16 cellular contexts compared by ENCODE assay signal in the genomic region with DNA sequence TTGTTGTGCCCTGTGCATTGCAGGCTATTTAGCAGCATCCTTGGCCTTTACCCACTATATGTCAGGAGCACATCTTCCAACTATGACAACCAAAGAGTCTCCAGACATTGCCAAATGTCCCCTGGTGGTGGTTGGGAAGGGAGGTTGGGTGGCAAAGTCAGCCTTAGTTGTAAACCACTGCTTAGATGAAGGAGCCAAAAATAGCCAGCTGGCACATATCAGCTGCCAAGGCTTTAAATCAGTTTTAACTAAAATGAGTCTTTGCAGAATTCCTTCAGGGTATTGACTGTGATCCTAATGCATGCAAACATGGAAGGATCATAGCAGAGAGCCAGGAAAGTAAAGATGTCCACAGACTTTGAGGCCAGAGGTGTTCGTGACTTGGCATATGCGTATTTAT.
DNase-seq lines count a peak whose midpoint lies in the region; ATAC-seq and TF ChIP-seq lines count a peak whose summit lies in the region.
"Had no signal": no experiment of that assay in that cellular context is flagged by ENCODE, and none has a peak within 500 bp of the region (broad histone marks: within the 10 kb centered on the region; RNA-seq: fewer than 3 reads in every experiment).

No MANE protein-coding gene starts in this region.

- H3K27me3 ChIP-seq in KMS-11 (ENCODE audit: insufficient read depth, low read depth) = no peaks in the 10 kb centered on the region
- no peaks in the 10 kb centered on the region for H3K27me3 ChIP-seq in lower lobe of right lung (ENCODE audit: low read depth)

- TF ChIP-seq CTCF in KMS-11 (conservative IDR thresholded peaks at IDR 0.05; ENCODE audit: low read depth, low read length) (no peak), brain (conservative IDR thresholded peaks at IDR 0.05) (no peak), lower lobe of right lung (IDR thresholded peaks at IDR 0.05) (no peak)

- ATAC-seq in activated CD8-positive, alpha-beta memory T cell treated with anti-CD3 and anti-CD28 coated beads, Interleukin-2, amount 10 ng/mL, durations not matched to agents 7 days and 5 days = no peak
- ATAC-seq in lower lobe of right lung (no peak), GM18858 (IDR thresholded peaks at IDR 0.05; ENCODE audit: unreplicated experiment) (no peak)
- ATAC-seq: K562 had no signal

- peak overlapping the region in 1 of 5 experiments; percentile 3 for H3K4me3 Mint-ChIP-seq in brain
- no peak overlapping the region for H3K4me3 Mint-ChIP-seq in activated CD8-positive, alpha-beta memory T cell treated with anti-CD3 and anti-CD28 coated beads, Interleukin-2, amount 10 ng/mL, durations not matched to agents 7 days and 5 days
- H3K4me3 Mint-ChIP-seq: CD4-positive, alpha-beta memory T cell had no signal

- H3K36me3 ChIP-seq in KMS-11 (ENCODE audit: insufficient read depth) (no peaks in the 10 kb centered on the region), lower lobe of right lung (no peaks in the 10 kb centered on the region)

- peaks cover 33% of the 10 kb centered on the region for H3K36me3 Mint-ChIP-seq in brain
- no peaks in the 10 kb centered on the region for H3K36me3 Mint-ChIP-seq in activated CD8-positive, alpha-beta memory T cell treated with anti-CD3 and anti-CD28 coated beads, Interleukin-2, amount 10 ng/mL, durations not matched to agents 7 days and 5 days
- H3K36me3 Mint-ChIP-seq: CD4-positive, alpha-beta memory T cell had no signal

- no peaks in the 10 kb centered on the region for H3K9me3 Mint-ChIP-seq in brain
- H3K9me3 Mint-ChIP-seq in activated CD8-positive, alpha-beta memory T cell treated with anti-CD3 and anti-CD28 coated beads, Interleukin-2, amount 10 ng/mL, durations not matched to agents 7 days and 5 days (ENCODE audit: low read depth) = no peaks in the 10 kb centered on the region

- H3K4me1 ChIP-seq in KMS-11 (ENCODE audit: low read depth, poor library complexity, severe bottlenecking) (peaks cover 80% of the 10 kb centered on the region), lower lobe of right lung (no peaks in the 10 kb centered on the region)

- no peaks in the 10 kb centered on the region for H4K20me1 ChIP-seq in KMS-11 (ENCODE audit: insufficient read depth)

- H2AFZ ChIP-seq in KMS-11 (ENCODE audit: low read depth) = no peak overlapping the region
- H2AFZ ChIP-seq: PC-9 had no signal

- H3K79me2 ChIP-seq in KMS-11 (ENCODE audit: insufficient read depth, low read depth) = no peaks in the 10 kb centered on the region

- CTCF ChIA-PET in activated CD8-positive, alpha-beta memory T cell treated with anti-CD3 and anti-CD28 coated beads, Interleukin-2, amount 10 ng/mL, durations not matched to agents 7 days and 5 days (lab: Charles Lee) = no interaction called here

- H3K27ac ChIP-seq in KMS-11 = no peak overlapping the region
- no peak overlapping the region for H3K27ac ChIP-seq in lower lobe of right lung
- H3K27ac ChIP-seq: PC-9 had no signal

- H3K9me3 ChIP-seq in lower lobe of right lung = no peaks in the 10 kb centered on the region

- H3K4me3 ChIP-seq in KMS-11 (IDR thresholded peaks at IDR 0.05; ENCODE audit: insufficient read depth, low read depth, low read length) (no peak overlapping the region), lower lobe of right lung (no peak overlapping the region)
- H3K4me3 ChIP-seq: K562, PC-9 had no signal

- no peaks in the 10 kb centered on the region for H3K27me3 Mint-ChIP-seq in brain
- H3K27me3 Mint-ChIP-seq in activated CD8-positive, alpha-beta memory T cell treated with anti-CD3 and anti-CD28 coated beads, Interleukin-2, amount 10 ng/mL, durations not matched to agents 7 days and 5 days = no peaks in the 10 kb centered on the region

- peak overlapping the region; percentile 92; the same call in 1 of the 2 replicates for H3K4me2 ChIP-seq in KMS-11
- H3K4me2 ChIP-seq: PC-9 had no signal

- no peak overlapping the region for H3K9ac ChIP-seq in KMS-11

- intact Hi-C loops in lower lobe of right lung (cut with DNase I) = no loop called here

- DNase-seq in NCI-H1694 treated with DMSO at 0.1 percent for 48 hours (lab: John Stamatoyannopoulos, UW) = peak; percentile 40
- DNase-seq in myocyte (ENCODE audit: low read depth) = peak; percentile 77
- DNase-seq in activated CD8-positive, alpha-beta memory T cell treated with anti-CD3 and anti-CD28 coated beads, Interleukin-2, amount 10 ng/mL, durations not matched to agents 7 days and 5 days = no peak
- DNase-seq in lower lobe of right lung = no peak
- DNase-seq: Calu3; CD4-positive, alpha-beta memory T cell; DMS79; NCI-H1048; NCI-H187; NCI-H226; PC-9; T-helper 1 cell had no signal

- H3K4me1 Mint-ChIP-seq in brain = peaks cover 44% of the 10 kb centered on the region
- no peaks in the 10 kb centered on the region for H3K4me1 Mint-ChIP-seq in activated CD8-positive, alpha-beta memory T cell treated with anti-CD3 and anti-CD28 coated beads, Interleukin-2, amount 10 ng/mL, durations not matched to agents 7 days and 5 days
- H3K4me1 Mint-ChIP-seq: CD4-positive, alpha-beta memory T cell had no signal

- H3K27ac Mint-ChIP-seq in brain = peak overlapping the region in 3 of 5 experiments; percentile 9 to 48 (median 18)
- H3K27ac Mint-ChIP-seq in activated CD8-positive, alpha-beta memory T cell treated with anti-CD3 and anti-CD28 coated beads, Interleukin-2, amount 10 ng/mL, durations not matched to agents 7 days and 5 days = no peak overlapping the region
- H3K27ac Mint-ChIP-seq: CD4-positive, alpha-beta memory T cell had no signal

Comparison
In these comparisons a context has a peak if more than half of its experiments do, and no peak if none do; other contexts are left out.
1. DNase-seq: peak in NCI-H1694 treated with DMSO at 0.1 percent for 48 hours (single experiment) and myocyte (single experiment); none in activated CD8-positive, alpha-beta memory T cell treated with anti-CD3 and anti-CD28 coated beads, Interleukin-2, amount 10 ng/mL, durations not matched to agents 7 days and 5 days (single experiment) and lower lobe of right lung (single experiment).